In the genomic region with DNA sequence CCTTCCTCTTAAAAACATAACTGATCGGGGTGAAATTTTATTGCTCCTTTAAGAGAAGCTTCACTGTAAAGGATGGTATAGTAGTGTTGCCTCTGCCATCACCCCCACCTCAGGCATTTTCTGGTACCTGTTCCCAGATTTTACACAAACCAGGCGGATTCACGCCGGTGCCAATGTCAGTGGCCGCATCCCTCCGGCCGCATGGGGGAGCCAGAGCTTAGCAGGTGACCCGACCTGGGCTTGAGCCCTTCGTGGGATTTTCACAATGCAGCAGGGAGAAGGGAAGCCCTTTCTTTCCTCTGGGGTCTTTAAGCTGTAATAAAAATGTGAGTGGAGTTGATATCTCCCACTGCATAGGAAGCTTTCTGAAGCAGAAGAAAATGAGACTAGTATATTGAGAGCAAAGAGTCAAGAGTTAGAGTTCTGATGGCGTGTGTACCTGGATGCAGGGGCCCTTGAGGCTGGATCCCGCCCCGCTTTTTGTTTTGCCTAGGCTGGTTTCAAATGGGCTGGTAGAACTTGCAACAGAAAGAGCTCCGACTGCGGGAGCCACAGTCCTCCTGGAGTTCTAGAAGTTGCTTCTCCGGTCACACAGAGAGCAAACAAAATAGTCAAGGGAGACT, we compare ENCODE assay signal across 10 cellular contexts. TPM values are rescaled to one million over a fixed set of nuclear protein-coding genes. Genes with fewer than 3 reads are reported as not detected.
DNase-seq lines count a peak whose midpoint lies in the region; ATAC-seq, FAIRE-seq and TF ChIP-seq lines count a peak whose summit lies in the region.
"Had no signal": no experiment of that assay in that cellular context is flagged by ENCODE, and none has a peak within 500 bp of the region (broad histone marks: within the 10 kb centered on the region; RNA-seq: fewer than 3 reads in every experiment).

No MANE protein-coding gene starts in this region.

- H3K36me3 Mint-ChIP-seq in WTC11, result no peaks in the 10 kb centered on the region

- peak; percentile 92 for ATAC-seq in WTC11
- ATAC-seq in left cardiac atrium, result peak; percentile 38 to 63
- no peak for ATAC-seq in GM21515 (IDR thresholded peaks at IDR 0.05; ENCODE audit: unreplicated experiment)

- H3K9me3 ChIP-seq in BE2C, result no peaks in the 10 kb centered on the region

- no peaks in the 10 kb centered on the region; the same call in 1 of the 2 replicates for H3K36me3 ChIP-seq in BE2C

- no peak overlapping the region for H3K27ac Mint-ChIP-seq in WTC11

- no peaks in the 10 kb centered on the region; the same call in 1 of the 2 replicates for H3K27me3 Mint-ChIP-seq in WTC11 (ENCODE audit: low read depth)

- POLR2A ChIA-PET in WTC11 (lab: Charles Lee), result interaction anchor here (1.7 kb wide), 1 partner anchor 125 kb away, joined by 5 read pairs; no protein-coding TSS in a partner anchor

- CTCF ChIA-PET in WTC11 (lab: Charles Lee), result interaction anchor here (0.5 to 2.2 kb wide), 34 partner anchors 9 to 1210 kb away, joined by 3 to 40 read pairs (median 4); a partner anchor contains a TSS

- peak; percentile 72 for FAIRE-seq in GM18507 (lab: Jason Lieb, UNC)

- peak overlapping the region; percentile 52 for H3K4me3 Mint-ChIP-seq in WTC11

- H3K9me3 Mint-ChIP-seq in WTC11, result no peaks in the 10 kb centered on the region

- no peaks in the 10 kb centered on the region; the same call in 1 of the 2 replicates for H3K4me1 ChIP-seq in BE2C

- TF ChIP-seq CTCF in BE2C (IDR thresholded peaks at IDR 0.05; ENCODE audit: low read depth, low read length) (peak; percentile 99), WTC11 (IDR thresholded peaks at IDR 0.05) (peak; percentile 70; the same call in 1 of the 2 replicates)

- intact Hi-C loops in left cardiac atrium (cut with DNase I), result loop anchor here (5.0 to 10.0 kb wide), 2 partner anchors 124 to 127 kb away; no protein-coding TSS in a partner anchor

- in situ Hi-C loops in KBM-7 (cut with MboI; ENCODE audit: low pct_unique_long_range_greater_than_20kb, low sequenced_read_pairs), result no loop called here

- no peaks in the 10 kb centered on the region for H3K27me3 ChIP-seq in BE2C

- peaks cover 13% of the 10 kb centered on the region for H3K4me1 Mint-ChIP-seq in WTC11

- H3K4me3 ChIP-seq in BE2C (ENCODE audit: low read depth, low read length), result no peak overlapping the region
- H3K4me3 ChIP-seq: SK-N-MC, skin epidermis had no signal

- DNase-seq in BE2C (peak; percentile 84), GM18507 (ENCODE audit: extremely low spot score, insufficient read length, low read depth) (peak; percentile 17), KBM-7 (peak; percentile 55), WTC11 (ENCODE audit: low spot score) (peak; percentile 85), left cardiac atrium (peak; percentile 64), putamen (ENCODE audit: low spot score) (peak; percentile 62), cortex of kidney (lab: John Stamatoyannopoulos, UW) (no peak)

TF ChIP-seq in WTC11, 78 proteins besides CTCF, POLR2A, EP300 and RAD21:
- TF ChIP-seq, protein P1, sequence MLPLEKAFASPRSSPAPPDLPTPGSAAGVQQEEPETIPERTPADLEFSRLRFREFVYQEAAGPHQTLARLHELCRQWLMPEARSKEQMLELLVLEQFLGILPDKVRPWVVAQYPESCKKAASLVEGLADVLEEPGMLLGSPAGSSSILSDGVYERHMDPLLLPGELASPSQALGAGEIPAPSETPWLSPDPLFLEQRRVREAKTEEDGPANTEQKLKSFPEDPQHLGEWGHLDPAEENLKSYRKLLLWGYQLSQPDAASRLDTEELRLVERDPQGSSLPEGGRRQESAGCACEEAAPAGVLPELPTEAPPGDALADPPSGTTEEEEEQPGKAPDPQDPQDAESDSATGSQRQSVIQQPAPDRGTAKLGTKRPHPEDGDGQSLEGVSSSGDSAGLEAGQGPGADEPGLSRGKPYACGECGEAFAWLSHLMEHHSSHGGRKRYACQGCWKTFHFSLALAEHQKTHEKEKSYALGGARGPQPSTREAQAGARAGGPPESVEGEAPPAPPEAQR (CRISPR knock-in tag; IDR thresholded peaks at IDR 0.05), result no peak
- no peak for TF ChIP-seq CREM (CRISPR knock-in tag; IDR thresholded peaks at IDR 0.05)
- peak; percentile 41; the same call in 1 of the 2 replicates for TF ChIP-seq ETV6 (CRISPR knock-in tag; IDR thresholded peaks at IDR 0.05)
- TF ChIP-seq, protein P2, sequence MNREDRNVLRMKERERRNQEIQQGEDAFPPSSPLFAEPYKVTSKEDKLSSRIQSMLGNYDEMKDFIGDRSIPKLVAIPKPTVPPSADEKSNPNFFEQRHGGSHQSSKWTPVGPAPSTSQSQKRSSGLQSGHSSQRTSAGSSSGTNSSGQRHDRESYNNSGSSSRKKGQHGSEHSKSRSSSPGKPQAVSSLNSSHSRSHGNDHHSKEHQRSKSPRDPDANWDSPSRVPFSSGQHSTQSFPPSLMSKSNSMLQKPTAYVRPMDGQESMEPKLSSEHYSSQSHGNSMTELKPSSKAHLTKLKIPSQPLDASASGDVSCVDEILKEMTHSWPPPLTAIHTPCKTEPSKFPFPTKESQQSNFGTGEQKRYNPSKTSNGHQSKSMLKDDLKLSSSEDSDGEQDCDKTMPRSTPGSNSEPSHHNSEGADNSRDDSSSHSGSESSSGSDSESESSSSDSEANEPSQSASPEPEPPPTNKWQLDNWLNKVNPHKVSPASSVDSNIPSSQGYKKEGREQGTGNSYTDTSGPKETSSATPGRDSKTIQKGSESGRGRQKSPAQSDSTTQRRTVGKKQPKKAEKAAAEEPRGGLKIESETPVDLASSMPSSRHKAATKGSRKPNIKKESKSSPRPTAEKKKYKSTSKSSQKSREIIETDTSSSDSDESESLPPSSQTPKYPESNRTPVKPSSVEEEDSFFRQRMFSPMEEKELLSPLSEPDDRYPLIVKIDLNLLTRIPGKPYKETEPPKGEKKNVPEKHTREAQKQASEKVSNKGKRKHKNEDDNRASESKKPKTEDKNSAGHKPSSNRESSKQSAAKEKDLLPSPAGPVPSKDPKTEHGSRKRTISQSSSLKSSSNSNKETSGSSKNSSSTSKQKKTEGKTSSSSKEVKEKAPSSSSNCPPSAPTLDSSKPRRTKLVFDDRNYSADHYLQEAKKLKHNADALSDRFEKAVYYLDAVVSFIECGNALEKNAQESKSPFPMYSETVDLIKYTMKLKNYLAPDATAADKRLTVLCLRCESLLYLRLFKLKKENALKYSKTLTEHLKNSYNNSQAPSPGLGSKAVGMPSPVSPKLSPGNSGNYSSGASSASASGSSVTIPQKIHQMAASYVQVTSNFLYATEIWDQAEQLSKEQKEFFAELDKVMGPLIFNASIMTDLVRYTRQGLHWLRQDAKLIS (CRISPR knock-in tag; IDR thresholded peaks at IDR 0.05; ENCODE audit: borderline replicate concordance), result no peak

RNA-seq across cellular contexts. Expression of a gene that starts 59.4 kb away (rescaled TPM):
- polyA plus RNA-seq in BE2C (2012; ENCODE audit: insufficient read depth, insufficient read length, low read depth), result 67.4 TPM
- 97.0 to 117 TPM (median 98.1 TPM) in 3 replicates for total RNA-seq in WTC11 (2021)
- total RNA-seq in left cardiac atrium, result 10 to 100 TPM; 67.0 to 78.4 TPM
